ENCODE assay signal across 1 cellular context in the genomic region with DNA sequence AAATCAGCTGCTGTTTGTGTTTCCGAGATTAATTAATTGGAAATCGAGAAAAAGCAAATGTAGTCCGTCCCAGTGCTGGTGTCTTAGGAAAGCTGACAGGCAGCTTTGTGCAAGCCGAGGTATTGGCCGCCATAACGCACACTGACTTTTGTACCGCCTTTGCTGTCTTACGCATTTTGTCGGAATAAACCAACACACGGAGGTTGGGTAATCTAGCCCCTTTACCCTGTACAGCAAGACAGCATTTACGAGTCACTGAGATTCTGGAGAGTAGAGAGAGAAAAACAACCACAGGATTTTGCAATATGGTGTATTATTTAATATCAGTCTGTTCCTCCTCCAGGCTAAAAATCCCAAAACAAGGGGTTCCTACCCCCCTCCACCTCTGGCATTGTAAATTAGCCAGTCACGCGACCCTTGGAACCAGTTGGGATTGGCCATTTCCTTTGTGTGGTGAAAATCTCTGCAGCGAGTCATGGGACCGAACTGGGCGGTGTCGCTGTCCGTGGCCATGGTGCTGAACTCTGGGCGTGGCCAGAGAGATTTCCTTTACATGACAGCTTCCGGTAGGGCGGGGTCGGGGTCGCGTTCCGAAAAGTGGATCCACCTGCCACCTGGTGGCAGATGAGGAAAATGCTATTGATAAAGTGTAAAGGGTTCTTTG.
TF ChIP-seq lines count a peak whose summit lies in the region.

No MANE protein-coding gene starts in this region.

TF ChIP-seq in HepG2, 621 proteins besides CTCF, POLR2A, EP300 and RAD21 (continued from another document and continues in another):
- TF ChIP-seq SIN3A (IDR thresholded peaks at IDR 0.05; ENCODE audit: borderline replicate concordance, low read depth, low read length) (peak; percentile 55; the same call in 1 of the 2 replicates), WIZ (CRISPR knock-in tag; IDR thresholded peaks at IDR 0.05) (peak; percentile 87), YEATS4 (CRISPR knock-in tag; IDR thresholded peaks at IDR 0.05; ENCODE audit: borderline replicate concordance) (peak; percentile 37; the same call in 1 of the 2 replicates), ZNF768 (CRISPR knock-in tag; IDR thresholded peaks at IDR 0.05) (peak; percentile 47; the same call in 1 of the 2 replicates), FOXC1 (CRISPR knock-in tag; IDR thresholded peaks at IDR 0.05; ENCODE audit: borderline replicate concordance) (no peak), ZBTB7A (CRISPR knock-in tag; IDR thresholded peaks at IDR 0.05) (0 out of 2 replicates have a peak, but pooled peaks have one; percentile 59), ETV6 (CRISPR knock-in tag; conservative IDR thresholded peaks at IDR 0.05) (peak; percentile 73; the same call in 1 of the 2 replicates), ZBTB38 (CRISPR knock-in tag; IDR thresholded peaks at IDR 0.05) (peak; percentile 65; the same call in 1 of the 2 replicates), ZNF556 (CRISPR knock-in tag; IDR thresholded peaks at IDR 0.05; ENCODE audit: borderline replicate concordance) (no peak), BRD4 (CRISPR knock-in tag; IDR thresholded peaks at IDR 0.05) (no peak), GFI1 (CRISPR knock-in tag; IDR thresholded peaks at IDR 0.05; ENCODE audit: borderline replicate concordance) (peak; percentile 43; the same call in 1 of the 2 replicates), MIER2 (CRISPR knock-in tag; IDR thresholded peaks at IDR 0.05) (peak; percentile 99), SRY (CRISPR knock-in tag; IDR thresholded peaks at IDR 0.05) (0 out of 2 replicates have a peak, but pooled peaks have one; percentile 38), ZNF574 (CRISPR knock-in tag; IDR thresholded peaks at IDR 0.05) (peak; percentile 69), DBP (CRISPR knock-in tag; IDR thresholded peaks at IDR 0.05; ENCODE audit: not compliant biosample characterization) (no peak), SP1 (IDR thresholded peaks at IDR 0.05) (no peak), SP1 (CRISPR knock-in tag; IDR thresholded peaks at IDR 0.05) (peak; percentile 94), FOXK1 (CRISPR knock-in tag; IDR thresholded peaks at IDR 0.05; ENCODE audit: borderline replicate concordance, low read depth) (peak; percentile 53; the same call in 1 of the 2 replicates), POGZ (CRISPR knock-in tag; IDR thresholded peaks at IDR 0.05) (peak; percentile 86), SP140L (CRISPR knock-in tag; IDR thresholded peaks at IDR 0.05; ENCODE audit: borderline replicate concordance) (0 out of 2 replicates have a peak, but pooled peaks have one; percentile 40), SP4 (CRISPR knock-in tag; IDR thresholded peaks at IDR 0.05) (peak; percentile 63; the same call in 1 of the 2 replicates), KLF11 (CRISPR knock-in tag; IDR thresholded peaks at IDR 0.05) (0 out of 2 replicates have a peak, but pooled peaks have one; percentile 26), ZNF747 (CRISPR knock-in tag; IDR thresholded peaks at IDR 0.05; ENCODE audit: borderline replicate concordance) (peak; percentile 30; the same call in 1 of the 2 replicates), ZNF160 (CRISPR knock-in tag; IDR thresholded peaks at IDR 0.05) (0 out of 2 replicates have a peak, but pooled peaks have one; percentile 33), SNAPC2 (CRISPR knock-in tag; IDR thresholded peaks at IDR 0.05) (no peak), NR2F6 (IDR thresholded peaks at IDR 0.05) (no peak), NR2F6 (CRISPR knock-in tag; IDR thresholded peaks at IDR 0.05) (0 out of 2 replicates have a peak, but pooled peaks have one; percentile 32), ETV5 (CRISPR knock-in tag; IDR thresholded peaks at IDR 0.05; ENCODE audit: borderline replicate concordance) (0 out of 2 replicates have a peak, but pooled peaks have one; percentile 43), CBX2 (IDR thresholded peaks at IDR 0.05; ENCODE audit: low read depth, low read length) (no peak), CBX2 (CRISPR knock-in tag; IDR thresholded peaks at IDR 0.05; ENCODE audit: low read depth) (no peak), CBFB (CRISPR knock-in tag; IDR thresholded peaks at IDR 0.05) (no peak), HES4 (CRISPR knock-in tag; IDR thresholded peaks at IDR 0.05; ENCODE audit: borderline replicate concordance) (0 out of 2 replicates have a peak, but pooled peaks have one; percentile 38), MYC (CRISPR knock-in tag; IDR thresholded peaks at IDR 0.05; ENCODE audit: borderline replicate concordance) (peak; percentile 27; the same call in 1 of the 2 replicates), ZNF749 (CRISPR knock-in tag; IDR thresholded peaks at IDR 0.05; ENCODE audit: borderline replicate concordance) (peak; percentile 71; the same call in 1 of the 2 replicates), REST (IDR thresholded peaks at IDR 0.05; ENCODE audit: borderline replicate concordance in 1 of 2, low read depth in 1 of 2, low read length in 2 of 2) (peak; percentile 90 to 98), ZNF232 (CRISPR knock-in tag; IDR thresholded peaks at IDR 0.05; ENCODE audit: borderline replicate concordance) (peak; percentile 77; the same call in 1 of the 2 replicates), SCMH1 (CRISPR knock-in tag; IDR thresholded peaks at IDR 0.05; ENCODE audit: borderline replicate concordance) (no peak)
- TF ChIP-seq, protein P1, sequence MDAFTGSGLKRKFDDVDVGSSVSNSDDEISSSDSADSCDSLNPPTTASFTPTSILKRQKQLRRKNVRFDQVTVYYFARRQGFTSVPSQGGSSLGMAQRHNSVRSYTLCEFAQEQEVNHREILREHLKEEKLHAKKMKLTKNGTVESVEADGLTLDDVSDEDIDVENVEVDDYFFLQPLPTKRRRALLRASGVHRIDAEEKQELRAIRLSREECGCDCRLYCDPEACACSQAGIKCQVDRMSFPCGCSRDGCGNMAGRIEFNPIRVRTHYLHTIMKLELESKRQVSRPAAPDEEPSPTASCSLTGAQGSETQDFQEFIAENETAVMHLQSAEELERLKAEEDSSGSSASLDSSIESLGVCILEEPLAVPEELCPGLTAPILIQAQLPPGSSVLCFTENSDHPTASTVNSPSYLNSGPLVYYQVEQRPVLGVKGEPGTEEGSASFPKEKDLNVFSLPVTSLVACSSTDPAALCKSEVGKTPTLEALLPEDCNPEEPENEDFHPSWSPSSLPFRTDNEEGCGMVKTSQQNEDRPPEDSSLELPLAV (CRISPR knock-in tag; conservative IDR thresholded peaks at IDR 0.05; ENCODE audit: low read depth), result no peak
- TF ChIP-seq, protein P2, sequence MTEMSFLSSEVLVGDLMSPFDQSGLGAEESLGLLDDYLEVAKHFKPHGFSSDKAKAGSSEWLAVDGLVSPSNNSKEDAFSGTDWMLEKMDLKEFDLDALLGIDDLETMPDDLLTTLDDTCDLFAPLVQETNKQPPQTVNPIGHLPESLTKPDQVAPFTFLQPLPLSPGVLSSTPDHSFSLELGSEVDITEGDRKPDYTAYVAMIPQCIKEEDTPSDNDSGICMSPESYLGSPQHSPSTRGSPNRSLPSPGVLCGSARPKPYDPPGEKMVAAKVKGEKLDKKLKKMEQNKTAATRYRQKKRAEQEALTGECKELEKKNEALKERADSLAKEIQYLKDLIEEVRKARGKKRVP (CRISPR knock-in tag; IDR thresholded peaks at IDR 0.05), result no peak
- TF ChIP-seq, protein P3, sequence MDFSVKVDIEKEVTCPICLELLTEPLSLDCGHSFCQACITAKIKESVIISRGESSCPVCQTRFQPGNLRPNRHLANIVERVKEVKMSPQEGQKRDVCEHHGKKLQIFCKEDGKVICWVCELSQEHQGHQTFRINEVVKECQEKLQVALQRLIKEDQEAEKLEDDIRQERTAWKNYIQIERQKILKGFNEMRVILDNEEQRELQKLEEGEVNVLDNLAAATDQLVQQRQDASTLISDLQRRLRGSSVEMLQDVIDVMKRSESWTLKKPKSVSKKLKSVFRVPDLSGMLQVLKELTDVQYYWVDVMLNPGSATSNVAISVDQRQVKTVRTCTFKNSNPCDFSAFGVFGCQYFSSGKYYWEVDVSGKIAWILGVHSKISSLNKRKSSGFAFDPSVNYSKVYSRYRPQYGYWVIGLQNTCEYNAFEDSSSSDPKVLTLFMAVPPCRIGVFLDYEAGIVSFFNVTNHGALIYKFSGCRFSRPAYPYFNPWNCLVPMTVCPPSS (IDR thresholded peaks at IDR 0.05), result no peak
- TF ChIP-seq, protein P4, sequence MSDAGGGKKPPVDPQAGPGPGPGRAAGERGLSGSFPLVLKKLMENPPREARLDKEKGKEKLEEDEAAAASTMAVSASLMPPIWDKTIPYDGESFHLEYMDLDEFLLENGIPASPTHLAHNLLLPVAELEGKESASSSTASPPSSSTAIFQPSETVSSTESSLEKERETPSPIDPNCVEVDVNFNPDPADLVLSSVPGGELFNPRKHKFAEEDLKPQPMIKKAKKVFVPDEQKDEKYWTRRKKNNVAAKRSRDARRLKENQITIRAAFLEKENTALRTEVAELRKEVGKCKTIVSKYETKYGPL (CRISPR knock-in tag; IDR thresholded peaks at IDR 0.05), result 0 out of 2 replicates have a peak, but pooled peaks have one; percentile 39
